In the genomic region with DNA sequence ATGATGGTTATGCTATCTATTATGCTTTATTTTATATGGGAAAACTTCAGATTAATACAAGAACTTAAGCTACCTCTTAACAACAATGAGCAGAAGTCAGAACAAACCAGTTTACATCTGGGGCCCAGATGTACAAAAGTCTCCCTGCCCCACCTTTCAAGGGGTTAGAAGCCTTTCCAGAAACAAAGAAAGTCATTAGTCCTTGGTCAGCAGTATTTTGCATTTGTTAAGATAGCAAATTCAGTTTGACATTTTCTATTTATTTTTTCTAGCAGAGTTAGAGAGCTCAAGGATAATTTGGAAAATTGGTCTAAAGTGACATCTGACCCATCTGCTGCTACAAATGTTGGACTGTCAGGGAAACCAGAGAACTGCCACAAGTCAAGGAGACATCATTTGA, we compare ENCODE assay signal across 17 cellular contexts.
DNase-seq lines count a peak whose midpoint lies in the region; ATAC-seq, FAIRE-seq and TF ChIP-seq lines count a peak whose summit lies in the region.
"Had no signal": no experiment of that assay in that cellular context is flagged by ENCODE, and none has a peak within 500 bp of the region (broad histone marks: within the 10 kb centered on the region; RNA-seq: fewer than 3 reads in every experiment).

No MANE protein-coding gene starts in this region.

- H3K4me2 ChIP-seq in A549 (no peak overlapping the region), SK-N-SH (no peak overlapping the region)
- H3K4me2 ChIP-seq: GM23338 had no signal

- CTCF ChIA-PET in A549 (lab: Yijun Ruan, JAX) (no interaction called here), SK-N-SH (lab: Yijun Ruan, JAX) (interaction anchor here (1.3 kb wide), 1 partner anchor 11 kb away, joined by 5 read pairs; no protein-coding TSS in a partner anchor)
- CTCF ChIA-PET in CD4-positive, alpha-beta T cell (lab: Charles Lee) = no interaction called here

- intact Hi-C loops in CD4-positive, alpha-beta T cell (cut with DNase I, micrococcal nuclease) = no loop called here

- POLR2A ChIA-PET in A549 (lab: Yijun Ruan, JAX) (no interaction called here), SK-N-SH (lab: Yijun Ruan, JAX) (no interaction called here)
- POLR2A ChIA-PET in CD4-positive, alpha-beta T cell (lab: Charles Lee) = no interaction called here

- no peaks in the 10 kb centered on the region for H3K4me1 Mint-ChIP-seq in CD4-positive, alpha-beta T cell (ENCODE audit: low read depth)

- TF ChIP-seq EP300 in A549 (IDR thresholded peaks at IDR 0.05) = no peak
- TF ChIP-seq EP300 in SK-N-SH (IDR thresholded peaks at IDR 0.05; ENCODE audit: borderline replicate concordance in 1 of 2, low read depth in 1 of 2, low read length in 1 of 2) = peak in 1 of 2 experiments; percentile 43; a peak in 1 of 4 replicates

- H3K27ac Mint-ChIP-seq in CD4-positive, alpha-beta T cell = no peak overlapping the region
- H3K27ac Mint-ChIP-seq: CD8-positive, alpha-beta T cell; GM23338; H9 had no signal

- H3F3A ChIP-seq in SK-N-SH (replicated peaks; ENCODE audit: insufficient read depth) = no peaks in the 10 kb centered on the region

- H3K4me1 ChIP-seq in A549 = no peaks in the 10 kb centered on the region
- H3K4me1 ChIP-seq in SK-N-SH (ENCODE audit: control insufficient read depth in 1 of 2, insufficient read depth in 2 of 2, low read depth in 1 of 2, low read length in 1 of 2) = no peaks in the 10 kb centered on the region
- H3K4me1 ChIP-seq: Caco-2 had no signal

- H3K9me3 Mint-ChIP-seq in CD4-positive, alpha-beta T cell = peaks cover 5% of the 10 kb centered on the region
- H3K9me3 Mint-ChIP-seq: CD8-positive, alpha-beta T cell; GM23338 had no signal

- H4K20me1 ChIP-seq in SK-N-SH (ENCODE audit: insufficient read depth) = no peaks in the 10 kb centered on the region

- no peak for ATAC-seq in A549
- no peak for ATAC-seq in CD4-positive, alpha-beta T cell (ENCODE audit: poor library complexity)
- ATAC-seq: CD8-positive, alpha-beta T cell; GM23338; HCT116 had no signal

- no peaks in the 10 kb centered on the region for H3K36me3 Mint-ChIP-seq in CD4-positive, alpha-beta T cell (ENCODE audit: low read depth)
- H3K36me3 Mint-ChIP-seq: CD8-positive, alpha-beta T cell had no signal

- H3K9me3 ChIP-seq in A549 = no peaks in the 10 kb centered on the region
- H3K9me3 ChIP-seq in SK-N-SH = no peaks in the 10 kb centered on the region
- peaks cover 2% of the 10 kb centered on the region for H3K9me3 ChIP-seq in CD4-positive, alpha-beta T cell (ENCODE audit: control insufficient read depth, low read length)
- H3K9me3 ChIP-seq: Caco-2 had no signal

- no peak for TF ChIP-seq RAD21 in A549 (conservative IDR thresholded peaks at IDR 0.05 in 1 of 2, IDR thresholded peaks at IDR 0.05 in 1 of 2)
- TF ChIP-seq RAD21 in SK-N-SH (IDR thresholded peaks at IDR 0.05; ENCODE audit: low read length) = no peak

- no peaks in the 10 kb centered on the region for H3K27me3 ChIP-seq in SK-N-SH (ENCODE audit: insufficient read depth)
- no peaks in the 10 kb centered on the region for H3K27me3 ChIP-seq in CD4-positive, alpha-beta T cell (ENCODE audit: control insufficient read depth, insufficient read depth, low read length)

- H3K36me3 ChIP-seq in SK-N-SH (replicated peaks in 1 of 2; ENCODE audit: control insufficient read depth in 1 of 2, insufficient read depth in 2 of 2, low read length in 1 of 2) = no peaks in the 10 kb centered on the region

- H3K9me2 ChIP-seq in SK-N-SH = no peaks in the 10 kb centered on the region

- no peaks in the 10 kb centered on the region for H3K79me2 ChIP-seq in SK-N-SH (ENCODE audit: insufficient read depth)

- H3K9ac ChIP-seq in SK-N-SH = no peak overlapping the region

- H3K27me3 Mint-ChIP-seq in CD4-positive, alpha-beta T cell = no peaks in the 10 kb centered on the region

- H3K27ac ChIP-seq in A549 (no peak overlapping the region), SK-N-SH (ENCODE audit: low read depth in 2 of 2, low read length in 1 of 2) (no peak overlapping the region; a peak in 1 of 4 replicates)
- H3K27ac ChIP-seq in CD4-positive, alpha-beta T cell (ENCODE audit: low read depth, low read length) = no peak overlapping the region

- FAIRE-seq in A549 (lab: Jason Lieb, UNC) (no peak), endometrium (lab: Jason Lieb, UNC) (peak; percentile 99)
- FAIRE-seq: G401.6, GM19239 had no signal

- no peak for TF ChIP-seq POLR2A in A549 (IDR thresholded peaks at IDR 0.05; ENCODE audit: low read length)

- DNase-seq in A549 (ENCODE audit: low read depth in 1 of 2, low spot score in 1 of 2) (no peak), SK-N-SH (peak; percentile 17), RPMI8226 (no peak), activated gamma-delta T cell treated with Interleukin-2 at 50 U/mL for 16 hours (no peak)
- no peak for DNase-seq in CD4-positive, alpha-beta T cell
- DNase-seq: 8988T; C1 segment of cervical spinal cord; Caco-2; CD8-positive, alpha-beta T cell; DMS153; DND-41; H9 had no signal

- no peak overlapping the region for H3K4me3 ChIP-seq in A549
- H3K4me3 ChIP-seq in SK-N-SH (ENCODE audit: low read depth in 2 of 2, low read length in 1 of 2) = no peak overlapping the region
- H3K4me3 ChIP-seq: GM23338 had no signal

- TF ChIP-seq CTCF in A549 (IDR thresholded peaks at IDR 0.05) (no peak), SK-N-SH (IDR thresholded peaks at IDR 0.05) (no peak)
- TF ChIP-seq CTCF in CD4-positive, alpha-beta T cell (IDR thresholded peaks at IDR 0.05) = no peak

- H2AFZ ChIP-seq in SK-N-SH (ENCODE audit: low read depth) = no peak overlapping the region
- H2AFZ ChIP-seq: GM23338 had no signal

- no peak overlapping the region for H3K4me3 Mint-ChIP-seq in CD4-positive, alpha-beta T cell
- H3K4me3 Mint-ChIP-seq: CD8-positive, alpha-beta T cell; GM23338; H9 had no signal

TF ChIP-seq in A549, 52 proteins besides CTCF, POLR2A, EP300 and RAD21:
- TF ChIP-seq MAFK (IDR thresholded peaks at IDR 0.05; ENCODE audit: partially characterized antibody) = peak; percentile 50
- no peak for TF ChIP-seq SREBF2 (IDR thresholded peaks at IDR 0.05)
- no peak for TF ChIP-seq NPAS2 (CRISPR knock-in tag; IDR thresholded peaks at IDR 0.05; ENCODE audit: borderline replicate concordance)
- no peak for TF ChIP-seq CEBPB (IDR thresholded peaks at IDR 0.05)
- no peak for TF ChIP-seq EHF (CRISPR knock-in tag; IDR thresholded peaks at IDR 0.05)

TF ChIP-seq in SK-N-SH, 30 proteins besides CTCF, POLR2A, EP300 and RAD21:
- TF ChIP-seq NRF1 (IDR thresholded peaks at IDR 0.05; ENCODE audit: low read depth, low read length) (no peak), YY1 (IDR thresholded peaks at IDR 0.05; ENCODE audit: low read depth) (no peak), MEF2A (IDR thresholded peaks at IDR 0.05; ENCODE audit: borderline replicate concordance, low read depth) (no peak), NFIC (IDR thresholded peaks at IDR 0.05; ENCODE audit: borderline replicate concordance) (no peak), FOXJ3 (CRISPR knock-in tag; IDR thresholded peaks at IDR 0.05) (no peak), MXI1 (IDR thresholded peaks at IDR 0.05; ENCODE audit: low read depth, low read length) (no peak), JUND (IDR thresholded peaks at IDR 0.05) (no peak), FOXM1 (IDR thresholded peaks at IDR 0.05; ENCODE audit: low read depth) (no peak), RFX5 (IDR thresholded peaks at IDR 0.05; ENCODE audit: low read length) (no peak)
- TF ChIP-seq, protein P1, sequence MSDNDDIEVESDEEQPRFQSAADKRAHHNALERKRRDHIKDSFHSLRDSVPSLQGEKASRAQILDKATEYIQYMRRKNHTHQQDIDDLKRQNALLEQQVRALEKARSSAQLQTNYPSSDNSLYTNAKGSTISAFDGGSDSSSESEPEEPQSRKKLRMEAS (IDR thresholded peaks at IDR 0.05; ENCODE audit: low read depth) = no peak
- TF ChIP-seq, protein P2, sequence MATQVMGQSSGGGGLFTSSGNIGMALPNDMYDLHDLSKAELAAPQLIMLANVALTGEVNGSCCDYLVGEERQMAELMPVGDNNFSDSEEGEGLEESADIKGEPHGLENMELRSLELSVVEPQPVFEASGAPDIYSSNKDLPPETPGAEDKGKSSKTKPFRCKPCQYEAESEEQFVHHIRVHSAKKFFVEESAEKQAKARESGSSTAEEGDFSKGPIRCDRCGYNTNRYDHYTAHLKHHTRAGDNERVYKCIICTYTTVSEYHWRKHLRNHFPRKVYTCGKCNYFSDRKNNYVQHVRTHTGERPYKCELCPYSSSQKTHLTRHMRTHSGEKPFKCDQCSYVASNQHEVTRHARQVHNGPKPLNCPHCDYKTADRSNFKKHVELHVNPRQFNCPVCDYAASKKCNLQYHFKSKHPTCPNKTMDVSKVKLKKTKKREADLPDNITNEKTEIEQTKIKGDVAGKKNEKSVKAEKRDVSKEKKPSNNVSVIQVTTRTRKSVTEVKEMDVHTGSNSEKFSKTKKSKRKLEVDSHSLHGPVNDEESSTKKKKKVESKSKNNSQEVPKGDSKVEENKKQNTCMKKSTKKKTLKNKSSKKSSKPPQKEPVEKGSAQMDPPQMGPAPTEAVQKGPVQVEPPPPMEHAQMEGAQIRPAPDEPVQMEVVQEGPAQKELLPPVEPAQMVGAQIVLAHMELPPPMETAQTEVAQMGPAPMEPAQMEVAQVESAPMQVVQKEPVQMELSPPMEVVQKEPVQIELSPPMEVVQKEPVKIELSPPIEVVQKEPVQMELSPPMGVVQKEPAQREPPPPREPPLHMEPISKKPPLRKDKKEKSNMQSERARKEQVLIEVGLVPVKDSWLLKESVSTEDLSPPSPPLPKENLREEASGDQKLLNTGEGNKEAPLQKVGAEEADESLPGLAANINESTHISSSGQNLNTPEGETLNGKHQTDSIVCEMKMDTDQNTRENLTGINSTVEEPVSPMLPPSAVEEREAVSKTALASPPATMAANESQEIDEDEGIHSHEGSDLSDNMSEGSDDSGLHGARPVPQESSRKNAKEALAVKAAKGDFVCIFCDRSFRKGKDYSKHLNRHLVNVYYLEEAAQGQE (IDR thresholded peaks at IDR 0.05; ENCODE audit: low read depth, low read length) = no peak
- TF ChIP-seq, protein P3, sequence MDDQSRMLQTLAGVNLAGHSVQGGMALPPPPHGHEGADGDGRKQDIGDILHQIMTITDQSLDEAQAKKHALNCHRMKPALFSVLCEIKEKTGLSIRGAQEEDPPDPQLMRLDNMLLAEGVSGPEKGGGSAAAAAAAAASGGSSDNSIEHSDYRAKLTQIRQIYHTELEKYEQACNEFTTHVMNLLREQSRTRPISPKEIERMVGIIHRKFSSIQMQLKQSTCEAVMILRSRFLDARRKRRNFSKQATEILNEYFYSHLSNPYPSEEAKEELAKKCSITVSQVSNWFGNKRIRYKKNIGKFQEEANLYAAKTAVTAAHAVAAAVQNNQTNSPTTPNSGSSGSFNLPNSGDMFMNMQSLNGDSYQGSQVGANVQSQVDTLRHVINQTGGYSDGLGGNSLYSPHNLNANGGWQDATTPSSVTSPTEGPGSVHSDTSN (IDR thresholded peaks at IDR 0.05) = no peak
- TF ChIP-seq, protein P4, sequence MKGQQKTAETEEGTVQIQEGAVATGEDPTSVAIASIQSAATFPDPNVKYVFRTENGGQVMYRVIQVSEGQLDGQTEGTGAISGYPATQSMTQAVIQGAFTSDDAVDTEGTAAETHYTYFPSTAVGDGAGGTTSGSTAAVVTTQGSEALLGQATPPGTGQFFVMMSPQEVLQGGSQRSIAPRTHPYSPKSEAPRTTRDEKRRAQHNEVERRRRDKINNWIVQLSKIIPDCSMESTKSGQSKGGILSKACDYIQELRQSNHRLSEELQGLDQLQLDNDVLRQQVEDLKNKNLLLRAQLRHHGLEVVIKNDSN (IDR thresholded peaks at IDR 0.05; ENCODE audit: borderline replicate concordance, low read depth) = no peak
